Comparison of ENCODE assay signal across 1 cellular context in genomic region chr7:98251844-98252639, GRCh38.
TF ChIP-seq lines count a peak whose summit lies in the region.

TSS of gene TECPR1 (minus strand) at chr7:98252232. CDS start at chr7:98246146, 6,086 bp downstream.

TF ChIP-seq in K562, 482 proteins besides CTCF, POLR2A, EP300 and RAD21 (continued from another document and continues in another):
- TF ChIP-seq TRIM25 (IDR thresholded peaks at IDR 0.05; ENCODE audit: borderline replicate concordance) (no peak), GTF2B (IDR thresholded peaks at IDR 0.05; ENCODE audit: extremely low read depth, insufficient read length) (no peak), TCFL5 (CRISPR knock-in tag; conservative IDR thresholded peaks at IDR 0.05) (no peak), IRF9 (tag; IDR thresholded peaks at IDR 0.05) (no peak), EP400 (IDR thresholded peaks at IDR 0.05) (no peak; the same call in 1 of the 2 replicates), SP1 (CRISPR knock-in tag; IDR thresholded peaks at IDR 0.05) (peak; percentile 91), ZNF316 (IDR thresholded peaks at IDR 0.05) (no peak), DNMT1 (IDR thresholded peaks at IDR 0.05) (no peak), ZNF592 (IDR thresholded peaks at IDR 0.05) (no peak), STAG1 (CRISPR knock-in tag; IDR thresholded peaks at IDR 0.05; ENCODE audit: borderline replicate concordance) (no peak), RB1 (IDR thresholded peaks at IDR 0.05; ENCODE audit: low read depth) (peak; percentile 55; the same call in 1 of the 2 replicates), ZBTB1 (CRISPR knock-in tag; IDR thresholded peaks at IDR 0.05; ENCODE audit: borderline replicate concordance, low read depth) (0 out of 2 replicates have a peak, but pooled peaks have one; percentile 63), MEF2A (IDR thresholded peaks at IDR 0.05; ENCODE audit: control insufficient read depth, low read depth, low read length) (no peak), HMGN3 (IDR thresholded peaks at IDR 0.05; ENCODE audit: borderline replicate concordance, extremely low read depth, insufficient read length, low read depth, low read length) (peak; percentile 68), TCF3 (CRISPR knock-in tag; IDR thresholded peaks at IDR 0.05) (no peak), RUNX1 (IDR thresholded peaks at IDR 0.05; ENCODE audit: low read depth) (no peak), NEUROD1 (IDR thresholded peaks at IDR 0.05; ENCODE audit: borderline replicate concordance, low read depth, low read length, partially characterized antibody) (no peak), ZNF764 (CRISPR knock-in tag; IDR thresholded peaks at IDR 0.05; ENCODE audit: low read depth) (no peak), ZBTB12 (CRISPR knock-in tag; IDR thresholded peaks at IDR 0.05) (peak; percentile 58), PHB2 (IDR thresholded peaks at IDR 0.05; ENCODE audit: low read depth) (no peak), TAF15 (IDR thresholded peaks at IDR 0.05; ENCODE audit: low read depth, low read length) (no peak), ARID3A (IDR thresholded peaks at IDR 0.05; ENCODE audit: borderline replicate concordance, low read depth, low read length) (no peak), DIDO1 (tag; IDR thresholded peaks at IDR 0.05; ENCODE audit: low read depth) (no peak), TBP (optimal IDR thresholded peaks at IDR 0.05; ENCODE audit: low read depth, low read length) (no peak), MCM7 (IDR thresholded peaks at IDR 0.05) (no peak), CC2D1A (IDR thresholded peaks at IDR 0.05) (no peak), E2F4 (CRISPR knock-in tag; IDR thresholded peaks at IDR 0.05; ENCODE audit: low read depth) (no peak), HDGF (IDR thresholded peaks at IDR 0.05) (no peak), MYBL2 (IDR thresholded peaks at IDR 0.05; ENCODE audit: low read depth) (no peak), MYBL2 (CRISPR knock-in tag; IDR thresholded peaks at IDR 0.05; ENCODE audit: borderline replicate concordance) (no peak), ZFP91 (CRISPR knock-in tag; IDR thresholded peaks at IDR 0.05) (no peak), ATF6 (CRISPR knock-in tag; IDR thresholded peaks at IDR 0.05) (no peak)
- TF ChIP-seq, protein P1, sequence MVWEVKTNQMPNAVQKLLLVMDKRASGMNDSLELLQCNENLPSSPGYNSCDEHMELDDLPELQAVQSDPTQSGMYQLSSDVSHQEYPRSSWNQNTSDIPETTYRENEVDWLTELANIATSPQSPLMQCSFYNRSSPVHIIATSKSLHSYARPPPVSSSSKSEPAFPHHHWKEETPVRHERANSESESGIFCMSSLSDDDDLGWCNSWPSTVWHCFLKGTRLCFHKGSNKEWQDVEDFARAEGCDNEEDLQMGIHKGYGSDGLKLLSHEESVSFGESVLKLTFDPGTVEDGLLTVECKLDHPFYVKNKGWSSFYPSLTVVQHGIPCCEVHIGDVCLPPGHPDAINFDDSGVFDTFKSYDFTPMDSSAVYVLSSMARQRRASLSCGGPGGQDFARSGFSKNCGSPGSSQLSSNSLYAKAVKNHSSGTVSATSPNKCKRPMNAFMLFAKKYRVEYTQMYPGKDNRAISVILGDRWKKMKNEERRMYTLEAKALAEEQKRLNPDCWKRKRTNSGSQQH (CRISPR knock-in tag; IDR thresholded peaks at IDR 0.05): no peak
- TF ChIP-seq, protein P2, sequence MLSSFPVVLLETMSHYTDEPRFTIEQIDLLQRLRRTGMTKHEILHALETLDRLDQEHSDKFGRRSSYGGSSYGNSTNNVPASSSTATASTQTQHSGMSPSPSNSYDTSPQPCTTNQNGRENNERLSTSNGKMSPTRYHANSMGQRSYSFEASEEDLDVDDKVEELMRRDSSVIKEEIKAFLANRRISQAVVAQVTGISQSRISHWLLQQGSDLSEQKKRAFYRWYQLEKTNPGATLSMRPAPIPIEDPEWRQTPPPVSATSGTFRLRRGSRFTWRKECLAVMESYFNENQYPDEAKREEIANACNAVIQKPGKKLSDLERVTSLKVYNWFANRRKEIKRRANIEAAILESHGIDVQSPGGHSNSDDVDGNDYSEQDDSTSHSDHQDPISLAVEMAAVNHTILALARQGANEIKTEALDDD (IDR thresholded peaks at IDR 0.05): no peak
- TF ChIP-seq, protein P3, sequence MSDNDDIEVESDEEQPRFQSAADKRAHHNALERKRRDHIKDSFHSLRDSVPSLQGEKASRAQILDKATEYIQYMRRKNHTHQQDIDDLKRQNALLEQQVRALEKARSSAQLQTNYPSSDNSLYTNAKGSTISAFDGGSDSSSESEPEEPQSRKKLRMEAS (CRISPR knock-in tag; IDR thresholded peaks at IDR 0.05): no peak
- TF ChIP-seq, protein P4, sequence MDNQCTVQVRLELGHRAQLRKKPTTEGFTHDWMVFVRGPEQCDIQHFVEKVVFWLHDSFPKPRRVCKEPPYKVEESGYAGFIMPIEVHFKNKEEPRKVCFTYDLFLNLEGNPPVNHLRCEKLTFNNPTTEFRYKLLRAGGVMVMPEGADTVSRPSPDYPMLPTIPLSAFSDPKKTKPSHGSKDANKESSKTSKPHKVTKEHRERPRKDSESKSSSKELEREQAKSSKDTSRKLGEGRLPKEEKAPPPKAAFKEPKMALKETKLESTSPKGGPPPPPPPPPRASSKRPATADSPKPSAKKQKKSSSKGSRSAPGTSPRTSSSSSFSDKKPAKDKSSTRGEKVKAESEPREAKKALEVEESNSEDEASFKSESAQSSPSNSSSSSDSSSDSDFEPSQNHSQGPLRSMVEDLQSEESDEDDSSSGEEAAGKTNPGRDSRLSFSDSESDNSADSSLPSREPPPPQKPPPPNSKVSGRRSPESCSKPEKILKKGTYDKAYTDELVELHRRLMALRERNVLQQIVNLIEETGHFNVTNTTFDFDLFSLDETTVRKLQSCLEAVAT (IDR thresholded peaks at IDR 0.05): no peak
